16 cellular contexts compared by ENCODE assay signal in genomic region chr7:156092307-156092706, GRCh38.
DNase-seq lines count a peak whose midpoint lies in the region; ATAC-seq and TF ChIP-seq lines count a peak whose summit lies in the region.
"Had no signal": no experiment of that assay in that cellular context is flagged by ENCODE, and none has a peak within 500 bp of the region (broad histone marks: within the 10 kb centered on the region; RNA-seq: fewer than 3 reads in every experiment).

No MANE protein-coding gene starts in this region.

- in situ Hi-C loops in GM13977 (cut with MboI; ENCODE audit: low pct_unique_long_range_greater_than_20kb, low sequenced_read_pairs, unreplicated experiment), result no loop called here

- no peaks in the 10 kb centered on the region for H3K27me3 ChIP-seq in BLaER1
- peaks cover 20% of the 10 kb centered on the region for H3K27me3 ChIP-seq in upper lobe of right lung

- H3K4me3 ChIP-seq in BLaER1, result no peak overlapping the region
- H3K4me3 ChIP-seq in upper lobe of right lung, result no peak overlapping the region
- H3K4me3 ChIP-seq: A549 had no signal

- H3K4me3 Mint-ChIP-seq in WTC11, result no peak overlapping the region
- H3K4me3 Mint-ChIP-seq: B cell; CD4-positive, alpha-beta T cell had no signal

- DNase-seq in WTC11 (ENCODE audit: low spot score) (no peak), upper lobe of right lung (peak; percentile 22), GM13977 (ENCODE audit: low spot score) (no peak)
- no peak for DNase-seq in activated naive CD4-positive, alpha-beta T cell treated with anti-CD3 and anti-CD28 coated beads, Interleukin-2, amount 50 U/mL, for 16 hours
- DNase-seq: AML-193; Calu3; CD4-positive, alpha-beta T cell; DMS79 treated with DMSO at 0.1 percent for 48 hours; GF-D8 had no signal

- CTCF ChIA-PET in WTC11 (lab: Charles Lee), result no interaction called here

- H3K9me3 Mint-ChIP-seq in WTC11, result peaks cover 55% of the 10 kb centered on the region
- H3K9me3 Mint-ChIP-seq: CD4-positive, alpha-beta T cell; CD8-positive, alpha-beta T cell had no signal

- intact Hi-C loops in upper lobe of right lung (cut with DNase I), result no loop called here

- POLR2A ChIA-PET in WTC11 (lab: Charles Lee), result no interaction called here

- TF ChIP-seq CTCF in WTC11 (IDR thresholded peaks at IDR 0.05), result no peak
- no peak for TF ChIP-seq CTCF in upper lobe of right lung (IDR thresholded peaks at IDR 0.05)
- no peak for TF ChIP-seq CTCF in GM13977 (IDR thresholded peaks at IDR 0.05; ENCODE audit: extremely low read depth, insufficient read depth, missing control alignments)

- no peak overlapping the region for H3K9ac ChIP-seq in BLaER1

- H3K4me2 ChIP-seq in BLaER1, result peak overlapping the region; percentile 69
- H3K4me2 ChIP-seq: A549 had no signal

- peak overlapping the region; percentile 23; the same call in 1 of the 2 replicates for H3K27ac Mint-ChIP-seq in WTC11
- H3K27ac Mint-ChIP-seq: B cell; CD4-positive, alpha-beta T cell had no signal

- peaks cover 21% of the 10 kb centered on the region for H3K36me3 Mint-ChIP-seq in WTC11
- H3K36me3 Mint-ChIP-seq: CD8-positive, alpha-beta T cell had no signal

- H3K36me3 ChIP-seq in BLaER1, result no peaks in the 10 kb centered on the region
- no peaks in the 10 kb centered on the region for H3K36me3 ChIP-seq in upper lobe of right lung

- H4K20me1 ChIP-seq in BLaER1, result no peaks in the 10 kb centered on the region

- no peaks in the 10 kb centered on the region for H3K9me3 ChIP-seq in BLaER1
- H3K9me3 ChIP-seq in upper lobe of right lung, result no peaks in the 10 kb centered on the region
- H3K9me3 ChIP-seq: A549, Caco-2 had no signal

- H3K4me1 Mint-ChIP-seq in WTC11, result peaks cover 3% of the 10 kb centered on the region
- H3K4me1 Mint-ChIP-seq: B cell had no signal

- H3K27me3 Mint-ChIP-seq in WTC11 (ENCODE audit: low read depth), result 0 out of 2 replicates have a peak, but pooled peaks cover 4% of the 10 kb centered on the region
- H3K27me3 Mint-ChIP-seq: CD4-positive, alpha-beta T cell had no signal

- H3K4me1 ChIP-seq in BLaER1 (peaks cover 39% of the 10 kb centered on the region), upper lobe of right lung (no peaks in the 10 kb centered on the region)
- H3K4me1 ChIP-seq: Caco-2 had no signal

- H3K27ac ChIP-seq in BLaER1 (no peak overlapping the region), upper lobe of right lung (no peak overlapping the region)
- H3K27ac ChIP-seq: 22Rv1, A549, C4-2B had no signal

- ATAC-seq in WTC11 (no peak), upper lobe of right lung (peak; percentile 13)
- ATAC-seq: A549; CD8-positive, alpha-beta T cell had no signal

TF ChIP-seq in WTC11, 78 proteins besides CTCF, POLR2A, EP300 and RAD21:
- TF ChIP-seq ATF3 (CRISPR knock-in tag; conservative IDR thresholded peaks at IDR 0.05) (no peak), ESRRA (CRISPR knock-in tag; IDR thresholded peaks at IDR 0.05; ENCODE audit: borderline replicate concordance) (no peak), ERG (CRISPR knock-in tag; IDR thresholded peaks at IDR 0.05) (no peak), SP1 (CRISPR knock-in tag; conservative IDR thresholded peaks at IDR 0.05) (no peak), MAX (CRISPR knock-in tag; IDR thresholded peaks at IDR 0.05) (no peak), HMGXB4 (CRISPR knock-in tag; IDR thresholded peaks at IDR 0.05) (no peak), TCF7 (CRISPR knock-in tag; IDR thresholded peaks at IDR 0.05; ENCODE audit: low read depth) (no peak)
